ENCODE assay signal across 19 cellular contexts in genomic region chr12:10065241-10065640, GRCh38. TPM values are rescaled to one million over a fixed set of nuclear protein-coding genes. Genes with fewer than 3 reads are reported as not detected.
DNase-seq lines count a peak whose midpoint lies in the region; FAIRE-seq and TF ChIP-seq lines count a peak whose summit lies in the region.
"Had no signal": no experiment of that assay in that cellular context is flagged by ENCODE, and none has a peak within 500 bp of the region (broad histone marks: within the 10 kb centered on the region; RNA-seq: fewer than 3 reads in every experiment).

No MANE protein-coding gene starts in this region.

- BruUV-seq in mammary epithelial cell (replicated peaks; lab: Mats Ljungman, UMichigan) = no TSS peak

- 74% methylated on average over 4 of the region's 4 CpGs for WGBS in mammary epithelial cell (ENCODE audit: low coverage, missing lambda C conversion rate)

- no peak for TF ChIP-seq POLR2A in breast epithelium (IDR thresholded peaks at IDR 0.05)

- H3K27me3 Mint-ChIP-seq in activated naive CD4-positive, alpha-beta T cell treated with anti-CD3 and anti-CD28 coated beads for 36 hours (ENCODE audit: low read depth) = peaks cover 7% of the 10 kb centered on the region

- TF ChIP-seq CTCF in mammary epithelial cell (conservative IDR thresholded peaks at IDR 0.05 in 1 of 2, IDR thresholded peaks at IDR 0.05 in 1 of 2; ENCODE audit: extremely low read depth in 1 of 2, insufficient read depth in 1 of 2, low read depth in 1 of 2, low read length in 2 of 2) = no peak
- TF ChIP-seq CTCF in breast epithelium (IDR thresholded peaks at IDR 0.05) = no peak
- TF ChIP-seq CTCF in KMS-11 (conservative IDR thresholded peaks at IDR 0.05; ENCODE audit: low read depth, low read length) = no peak
- TF ChIP-seq CTCF in bronchial epithelial cell (IDR thresholded peaks at IDR 0.05; ENCODE audit: insufficient read depth, low read length, severe bottlenecking) = no peak

- H3K36me3 ChIP-seq in mammary epithelial cell (ENCODE audit: insufficient read depth, low read length) (no peaks in the 10 kb centered on the region), breast epithelium (no peaks in the 10 kb centered on the region), KMS-11 (ENCODE audit: insufficient read depth) (no peaks in the 10 kb centered on the region), bronchial epithelial cell (ENCODE audit: control insufficient read depth, insufficient read depth, low read length) (no peaks in the 10 kb centered on the region)
- H3K36me3 ChIP-seq: BE2C, SJSA1 had no signal

- no peaks in the 10 kb centered on the region for H3K4me1 ChIP-seq in mammary epithelial cell (ENCODE audit: insufficient read depth, low read length)
- H3K4me1 ChIP-seq in breast epithelium = no peaks in the 10 kb centered on the region
- peaks cover 30% of the 10 kb centered on the region for H3K4me1 ChIP-seq in KMS-11 (ENCODE audit: low read depth, poor library complexity, severe bottlenecking)
- H3K4me1 ChIP-seq: BE2C had no signal

- dilution Hi-C loops in mammary epithelial cell (cut with HindIII; ENCODE audit: low sequenced_read_pairs) = no loop called here

- no peak overlapping the region for H2AFZ ChIP-seq in mammary epithelial cell (ENCODE audit: low read depth, low read length)
- no peak overlapping the region; the same call in 1 of the 2 replicates for H2AFZ ChIP-seq in KMS-11 (ENCODE audit: low read depth)

- H4K20me1 ChIP-seq in mammary epithelial cell (ENCODE audit: insufficient read depth, low read length) = no peaks in the 10 kb centered on the region
- no peaks in the 10 kb centered on the region for H4K20me1 ChIP-seq in KMS-11 (ENCODE audit: insufficient read depth)

- no peak overlapping the region for H3K9ac ChIP-seq in mammary epithelial cell (ENCODE audit: insufficient read depth, low read length)
- peak overlapping the region; percentile 18; the same call in 1 of the 2 replicates for H3K9ac ChIP-seq in KMS-11

- H3K79me2 ChIP-seq in mammary epithelial cell (ENCODE audit: insufficient read depth, low read length) = no peaks in the 10 kb centered on the region
- no peaks in the 10 kb centered on the region for H3K79me2 ChIP-seq in KMS-11 (ENCODE audit: insufficient read depth, low read depth)

- H3K9me3 ChIP-seq in mammary epithelial cell (replicated peaks; ENCODE audit: insufficient read depth, low read length) (no peaks in the 10 kb centered on the region), breast epithelium (no peaks in the 10 kb centered on the region)
- H3K9me3 ChIP-seq: BE2C, SJSA1 had no signal

- CTCF ChIA-PET in mammary epithelial cell (lab: Charles Lee; ENCODE audit: low non-redundant PET) = no interaction called here
- CTCF ChIA-PET in activated naive CD4-positive, alpha-beta T cell treated with anti-CD3 and anti-CD28 coated beads for 36 hours (lab: Charles Lee) = no interaction called here

- DNase-seq in mammary epithelial cell (peak; percentile 2), breast epithelium (ENCODE audit: low spot score in 2 of 2) (no peak), bronchial epithelial cell (ENCODE audit: low read depth) (peak; percentile 10), HTR-8/SVneo (ENCODE audit: insufficient read length, low spot score) (no peak)
- DNase-seq in activated naive CD4-positive, alpha-beta T cell treated with Interleukin-2 at 50 U/mL for 16 hours = no peak
- DNase-seq in stimulated activated CD4-positive, alpha-beta T cell treated with anti-CD3 and anti-CD28 coated beads, Interleukin-12 subunit alpha, Interleukin-12 subunit beta, amount 100 ng/mL, for 4 hours = no peak
- no peak for DNase-seq in activated naive CD4-positive, alpha-beta T cell treated with anti-CD3 and anti-CD28 coated beads for 36 hours
- DNase-seq: 8988T; BE2C; CD4-positive, alpha-beta memory T cell; DMS153; KBM-7; NCI-H1417; NCI-H1930; NCI-H345; NCI-H524 treated with DMSO at 0.1 percent for 48 hours had no signal

- H3K36me3 Mint-ChIP-seq in activated naive CD4-positive, alpha-beta T cell treated with anti-CD3 and anti-CD28 coated beads for 36 hours (ENCODE audit: low read depth) = no peaks in the 10 kb centered on the region
- H3K36me3 Mint-ChIP-seq: CD4-positive, alpha-beta memory T cell had no signal

- no peak overlapping the region for H3K4me2 ChIP-seq in mammary epithelial cell (ENCODE audit: insufficient read depth, low read depth, low read length)
- H3K4me2 ChIP-seq in KMS-11 = peak overlapping the region; percentile 71

- no peak overlapping the region for H3K27ac ChIP-seq in mammary epithelial cell (ENCODE audit: insufficient read depth, low read depth, low read length)
- H3K27ac ChIP-seq in breast epithelium = no peak overlapping the region
- H3K27ac ChIP-seq in KMS-11 = peak overlapping the region; percentile 20; the same call in 1 of the 2 replicates
- H3K27ac ChIP-seq: SJSA1 had no signal

- H3K4me1 Mint-ChIP-seq in activated naive CD4-positive, alpha-beta T cell treated with anti-CD3 and anti-CD28 coated beads for 36 hours (ENCODE audit: low read depth) = no peaks in the 10 kb centered on the region
- H3K4me1 Mint-ChIP-seq: CD4-positive, alpha-beta memory T cell had no signal

- no peaks in the 10 kb centered on the region for H3K27me3 ChIP-seq in mammary epithelial cell (ENCODE audit: insufficient read depth, low read length)
- no peaks in the 10 kb centered on the region for H3K27me3 ChIP-seq in breast epithelium
- no peaks in the 10 kb centered on the region for H3K27me3 ChIP-seq in KMS-11 (ENCODE audit: insufficient read depth, low read depth)
- no peaks in the 10 kb centered on the region for H3K27me3 ChIP-seq in bronchial epithelial cell (ENCODE audit: control insufficient read depth, insufficient read depth, low read length)
- H3K27me3 ChIP-seq: BE2C had no signal

- H3K4me3 Mint-ChIP-seq in activated naive CD4-positive, alpha-beta T cell treated with anti-CD3 and anti-CD28 coated beads for 36 hours = no peak overlapping the region
- H3K4me3 Mint-ChIP-seq: CD4-positive, alpha-beta memory T cell had no signal

- no peaks in the 10 kb centered on the region for H3K9me3 Mint-ChIP-seq in activated naive CD4-positive, alpha-beta T cell treated with anti-CD3 and anti-CD28 coated beads for 36 hours
- H3K9me3 Mint-ChIP-seq: CD4-positive, alpha-beta memory T cell had no signal

- intact Hi-C loops in mammary epithelial cell (cut with micrococcal nuclease) (no loop called here), breast epithelium (cut with DNase I; ENCODE audit: low total_unique reads) (no loop called here)
- intact Hi-C loops in activated naive CD4-positive, alpha-beta T cell treated with anti-CD3 and anti-CD28 coated beads for 36 hours (cut with micrococcal nuclease) = no loop called here

- no peak overlapping the region for H3K27ac Mint-ChIP-seq in activated naive CD4-positive, alpha-beta T cell treated with anti-CD3 and anti-CD28 coated beads for 36 hours
- H3K27ac Mint-ChIP-seq: CD4-positive, alpha-beta memory T cell had no signal

- in situ Hi-C loops in mammary epithelial cell (cut with MboI; ENCODE audit: low sequenced_read_pairs in 2 of 2) = no loop called here

- FAIRE-seq in bronchial epithelial cell (lab: Jason Lieb, UNC) (no peak), HTR-8/SVneo (lab: Jason Lieb, UNC) (no peak)
- FAIRE-seq: HepG2 had no signal

- H3K4me3 ChIP-seq in mammary epithelial cell (replicated peaks in 1 of 3; ENCODE audit: insufficient read depth in 1 of 3, low read depth in 2 of 3, low read length in 3 of 3) (no peak overlapping the region), breast epithelium (no peak overlapping the region), KMS-11 (IDR thresholded peaks at IDR 0.05; ENCODE audit: insufficient read depth, low read depth, low read length) (no peak overlapping the region), bronchial epithelial cell (ENCODE audit: low read depth, low read length) (no peak overlapping the region)
- H3K4me3 ChIP-seq: SJSA1 had no signal

RNA-seq across cellular contexts. Expression of gene CLEC1A, which starts 33.5 kb away (rescaled TPM):
- not detected for total RNA-seq in mammary epithelial cell
- not detected for polyA plus RNA-seq in mammary epithelial cell
- not detected for polyA minus RNA-seq in mammary epithelial cell
- total RNA-seq in breast epithelium = 1 to 10 TPM; 1.9 to 6.9 (median 4.3) TPM
- total RNA-seq in bronchial epithelial cell = not detected in 2 replicates
- not detected for total RNA-seq in activated naive CD4-positive, alpha-beta T cell treated with anti-CD3 and anti-CD28 coated beads for 36 hours
- total RNA-seq: CD4-positive, alpha-beta memory T cell; HepG2; SJSA1 had no signal
- polyA plus RNA-seq: CD4-positive, alpha-beta memory T cell; HepG2 had no signal

RNA-seq across cellular contexts. Expression of gene CLEC9A, which starts 34.8 kb away (rescaled TPM):
- total RNA-seq in mammary epithelial cell (not detected), breast epithelium (not detected), bronchial epithelial cell (not detected in 2 replicates)
- not detected for polyA plus RNA-seq in mammary epithelial cell
- polyA minus RNA-seq in mammary epithelial cell = not detected
- not detected for total RNA-seq in activated naive CD4-positive, alpha-beta T cell treated with anti-CD3 and anti-CD28 coated beads for 36 hours
- total RNA-seq: CD4-positive, alpha-beta memory T cell; HepG2; SJSA1 had no signal
- polyA plus RNA-seq: CD4-positive, alpha-beta memory T cell; HepG2 had no signal

RNA-seq across cellular contexts. Expression of gene CLEC12B, which starts 54.8 kb away (rescaled TPM):
- total RNA-seq in mammary epithelial cell (not detected), breast epithelium (under 1 TPM in 1 of 3 donors, not detected in 2; 0.16 TPM), bronchial epithelial cell (not detected in 2 replicates)
- not detected for polyA plus RNA-seq in mammary epithelial cell
- not detected for polyA minus RNA-seq in mammary epithelial cell
- not detected for total RNA-seq in activated naive CD4-positive, alpha-beta T cell treated with anti-CD3 and anti-CD28 coated beads for 36 hours
- total RNA-seq: CD4-positive, alpha-beta memory T cell; HepG2; SJSA1 had no signal
- polyA plus RNA-seq: CD4-positive, alpha-beta memory T cell; HepG2 had no signal

Comparison
In these comparisons a context has a peak if more than half of its experiments do, and no peak if none do; other contexts are left out.
1. DNase-seq: peak in mammary epithelial cell (single experiment) and bronchial epithelial cell (single experiment); none in breast epithelium (0 of 2), HTR-8/SVneo (single experiment), activated naive CD4-positive, alpha-beta T cell treated with Interleukin-2 at 50 U/mL for 16 hours (single experiment), stimulated activated CD4-positive, alpha-beta T cell treated with anti-CD3 and anti-CD28 coated beads, Interleukin-12 subunit alpha, Interleukin-12 subunit beta, amount 100 ng/mL, for 4 hours (single experiment) and activated naive CD4-positive, alpha-beta T cell treated with anti-CD3 and anti-CD28 coated beads for 36 hours (single experiment).